ENCODE assay signal across 8 cellular contexts in the genomic region with DNA sequence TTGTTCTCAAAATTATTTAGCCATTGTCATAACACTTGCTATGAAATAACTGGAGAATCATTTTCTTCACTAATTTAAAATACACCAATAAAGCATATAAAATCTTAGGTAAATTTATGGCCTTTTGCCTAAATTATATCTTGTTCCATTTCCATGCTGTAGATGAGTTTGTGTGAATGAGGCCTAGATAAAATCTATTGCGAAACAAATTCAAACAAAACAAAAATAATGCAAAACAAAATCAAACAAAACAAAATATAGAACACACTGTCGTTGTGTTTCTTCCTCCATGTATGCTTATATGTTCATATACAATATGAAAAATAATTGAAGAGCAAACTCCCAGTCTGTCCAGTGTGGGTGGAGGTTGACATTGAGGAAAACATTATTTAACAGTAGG.
"Had no signal": no experiment of that assay in that cellular context is flagged by ENCODE, and none has a peak within 500 bp of the region (broad histone marks: within the 10 kb centered on the region; RNA-seq: fewer than 3 reads in every experiment).

No MANE protein-coding gene starts in this region.

- H3K4me3 ChIP-seq: GM12878 had no signal

- FAIRE-seq: G401.6, GM12878, GM12891, GM12892, GM18507, GM19239 had no signal

- DNase-seq: GDM1, GF-D8 had no signal

- ATAC-seq: GM12878 had no signal
